Comparison of ENCODE assay signal across 1 cellular context in the genomic region with DNA sequence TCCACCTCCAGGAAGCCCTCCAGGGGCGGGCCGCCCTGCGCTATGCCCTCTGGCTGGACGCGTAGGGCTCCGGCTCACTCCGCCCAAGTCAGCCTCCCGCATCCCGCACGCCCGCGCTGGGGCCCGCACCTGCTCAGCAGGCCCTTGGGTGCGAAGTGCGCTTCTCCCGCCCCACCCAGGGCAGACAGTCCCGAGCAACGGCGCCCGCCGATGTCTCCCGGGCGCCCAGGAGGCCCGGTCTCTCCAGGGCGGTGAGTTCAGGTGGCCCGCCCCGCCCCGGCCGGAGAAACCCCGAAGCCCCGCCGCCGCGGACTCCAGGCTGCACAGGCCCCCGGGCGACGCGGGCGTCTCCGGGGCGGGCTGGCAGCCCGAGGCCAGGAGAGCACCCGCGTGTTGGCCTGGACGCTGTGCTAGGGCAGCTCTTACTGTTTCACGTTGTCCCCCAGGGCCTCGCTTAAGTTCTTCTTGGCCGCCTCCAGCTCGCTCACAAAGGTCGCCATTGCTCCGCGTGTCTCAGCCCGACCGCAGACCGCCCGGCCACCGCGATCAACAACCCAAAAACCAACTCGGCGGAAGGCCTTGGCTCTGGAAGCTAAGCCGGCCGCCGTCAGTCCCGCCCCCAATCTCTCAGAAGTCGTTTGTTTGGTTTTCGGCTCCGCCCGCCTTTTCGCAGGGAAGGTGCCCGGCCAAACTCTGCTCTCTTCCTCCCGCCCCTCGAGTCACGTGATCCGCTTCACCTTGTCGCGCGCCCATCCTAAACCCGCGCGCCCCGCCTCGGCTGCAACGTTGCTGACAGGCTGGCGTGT.
A peak's percentile ranks its signal among the peaks of the same experiment; 100 is the strongest.
TF ChIP-seq lines count a peak whose summit lies in the region.

A gene with protein sequence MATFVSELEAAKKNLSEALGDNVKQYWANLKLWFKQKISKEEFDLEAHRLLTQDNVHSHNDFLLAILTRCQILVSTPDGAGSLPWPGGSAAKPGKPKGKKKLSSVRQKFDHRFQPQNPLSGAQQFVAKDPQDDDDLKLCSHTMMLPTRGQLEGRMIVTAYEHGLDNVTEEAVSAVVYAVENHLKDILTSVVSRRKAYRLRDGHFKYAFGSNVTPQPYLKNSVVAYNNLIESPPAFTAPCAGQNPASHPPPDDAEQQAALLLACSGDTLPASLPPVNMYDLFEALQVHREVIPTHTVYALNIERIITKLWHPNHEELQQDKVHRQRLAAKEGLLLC (minus strand): TSS at position 531 of the 806 bp plus-strand sequence. CDS start 31 bp downstream, at position 500.

TF ChIP-seq in HepG2, 621 proteins besides CTCF, POLR2A, EP300 and RAD21 (continued from another document and continues in another):
- peak; percentile 75 for TF ChIP-seq ZNF614 (CRISPR knock-in tag; IDR thresholded peaks at IDR 0.05; ENCODE audit: borderline replicate concordance)
- peak; percentile 52; the same call in 1 of the 2 replicates for TF ChIP-seq ELF1 (CRISPR knock-in tag; IDR thresholded peaks at IDR 0.05)
- TF ChIP-seq, protein P1, sequence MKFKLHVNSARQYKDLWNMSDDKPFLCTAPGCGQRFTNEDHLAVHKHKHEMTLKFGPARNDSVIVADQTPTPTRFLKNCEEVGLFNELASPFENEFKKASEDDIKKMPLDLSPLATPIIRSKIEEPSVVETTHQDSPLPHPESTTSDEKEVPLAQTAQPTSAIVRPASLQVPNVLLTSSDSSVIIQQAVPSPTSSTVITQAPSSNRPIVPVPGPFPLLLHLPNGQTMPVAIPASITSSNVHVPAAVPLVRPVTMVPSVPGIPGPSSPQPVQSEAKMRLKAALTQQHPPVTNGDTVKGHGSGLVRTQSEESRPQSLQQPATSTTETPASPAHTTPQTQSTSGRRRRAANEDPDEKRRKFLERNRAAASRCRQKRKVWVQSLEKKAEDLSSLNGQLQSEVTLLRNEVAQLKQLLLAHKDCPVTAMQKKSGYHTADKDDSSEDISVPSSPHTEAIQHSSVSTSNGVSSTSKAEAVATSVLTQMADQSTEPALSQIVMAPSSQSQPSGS (CRISPR knock-in tag; IDR thresholded peaks at IDR 0.05) = peak; percentile 69; the same call in 1 of the 2 replicates
- TF ChIP-seq, protein P2, sequence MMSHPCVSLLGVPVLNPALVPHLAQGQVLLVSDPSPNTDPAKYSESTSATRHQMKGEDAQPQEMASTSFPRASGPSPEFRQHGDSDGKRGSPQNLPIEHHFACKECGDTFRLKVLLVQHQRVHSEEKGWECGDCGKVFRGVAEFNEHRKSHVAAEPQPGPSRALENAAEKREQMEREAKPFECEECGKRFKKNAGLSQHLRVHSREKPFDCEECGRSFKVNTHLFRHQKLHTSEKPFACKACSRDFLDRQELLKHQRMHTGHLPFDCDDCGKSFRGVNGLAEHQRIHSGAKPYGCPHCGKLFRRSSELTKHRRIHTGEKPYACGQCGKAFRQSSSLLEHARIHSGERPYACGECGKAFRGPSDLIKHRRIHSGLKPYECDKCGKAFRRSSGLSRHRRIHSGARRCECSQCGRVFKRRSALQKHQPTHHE (CRISPR knock-in tag; IDR thresholded peaks at IDR 0.05; ENCODE audit: borderline replicate concordance) = 0 out of 2 replicates have a peak, but pooled peaks have one; percentile 33
- no peak for TF ChIP-seq ZKSCAN5 (CRISPR knock-in tag; IDR thresholded peaks at IDR 0.05)
- TF ChIP-seq MEIS1 (CRISPR knock-in tag; IDR thresholded peaks at IDR 0.05; ENCODE audit: borderline replicate concordance) = peak; percentile 58; the same call in 1 of the 2 replicates
- TF ChIP-seq ARNTL (CRISPR knock-in tag; IDR thresholded peaks at IDR 0.05) = 0 out of 2 replicates have a peak, but pooled peaks have one; percentile 29
- TF ChIP-seq FLYWCH1 (CRISPR knock-in tag; IDR thresholded peaks at IDR 0.05) = no peak
- TF ChIP-seq MAZ (IDR thresholded peaks at IDR 0.05; ENCODE audit: borderline replicate concordance, low read depth, low read length) = peak; percentile 97
- peak; percentile 94 for TF ChIP-seq MAZ (CRISPR knock-in tag; IDR thresholded peaks at IDR 0.05; ENCODE audit: low read depth)
- TF ChIP-seq KDM3A (CRISPR knock-in tag; IDR thresholded peaks at IDR 0.05; ENCODE audit: low read depth) = peak; percentile 63; the same call in 1 of the 2 replicates
- TF ChIP-seq, protein P3, sequence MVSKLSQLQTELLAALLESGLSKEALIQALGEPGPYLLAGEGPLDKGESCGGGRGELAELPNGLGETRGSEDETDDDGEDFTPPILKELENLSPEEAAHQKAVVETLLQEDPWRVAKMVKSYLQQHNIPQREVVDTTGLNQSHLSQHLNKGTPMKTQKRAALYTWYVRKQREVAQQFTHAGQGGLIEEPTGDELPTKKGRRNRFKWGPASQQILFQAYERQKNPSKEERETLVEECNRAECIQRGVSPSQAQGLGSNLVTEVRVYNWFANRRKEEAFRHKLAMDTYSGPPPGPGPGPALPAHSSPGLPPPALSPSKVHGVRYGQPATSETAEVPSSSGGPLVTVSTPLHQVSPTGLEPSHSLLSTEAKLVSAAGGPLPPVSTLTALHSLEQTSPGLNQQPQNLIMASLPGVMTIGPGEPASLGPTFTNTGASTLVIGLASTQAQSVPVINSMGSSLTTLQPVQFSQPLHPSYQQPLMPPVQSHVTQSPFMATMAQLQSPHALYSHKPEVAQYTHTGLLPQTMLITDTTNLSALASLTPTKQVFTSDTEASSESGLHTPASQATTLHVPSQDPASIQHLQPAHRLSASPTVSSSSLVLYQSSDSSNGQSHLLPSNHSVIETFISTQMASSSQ (IDR thresholded peaks at IDR 0.05; ENCODE audit: low read depth) = 0 out of 2 replicates have a peak, but pooled peaks have one; percentile 22
- TF ChIP-seq, protein P3 (CRISPR knock-in tag; IDR thresholded peaks at IDR 0.05; ENCODE audit: borderline replicate concordance) = no peak; the same call in 1 of the 2 replicates
- TF ChIP-seq SMAD3 (CRISPR knock-in tag; IDR thresholded peaks at IDR 0.05) = peak; percentile 83; the same call in 1 of the 2 replicates
- peak; percentile 99 for TF ChIP-seq RAD51 (IDR thresholded peaks at IDR 0.05; ENCODE audit: borderline replicate concordance)
- TF ChIP-seq ZNF577 (CRISPR knock-in tag; IDR thresholded peaks at IDR 0.05; ENCODE audit: borderline replicate concordance, low read depth) = no peak
- TF ChIP-seq GTF2F1 (IDR thresholded peaks at IDR 0.05; ENCODE audit: low read length) = peak; percentile 93
- TF ChIP-seq SCMH1 (CRISPR knock-in tag; IDR thresholded peaks at IDR 0.05; ENCODE audit: borderline replicate concordance) = no peak
- TF ChIP-seq, protein P4, sequence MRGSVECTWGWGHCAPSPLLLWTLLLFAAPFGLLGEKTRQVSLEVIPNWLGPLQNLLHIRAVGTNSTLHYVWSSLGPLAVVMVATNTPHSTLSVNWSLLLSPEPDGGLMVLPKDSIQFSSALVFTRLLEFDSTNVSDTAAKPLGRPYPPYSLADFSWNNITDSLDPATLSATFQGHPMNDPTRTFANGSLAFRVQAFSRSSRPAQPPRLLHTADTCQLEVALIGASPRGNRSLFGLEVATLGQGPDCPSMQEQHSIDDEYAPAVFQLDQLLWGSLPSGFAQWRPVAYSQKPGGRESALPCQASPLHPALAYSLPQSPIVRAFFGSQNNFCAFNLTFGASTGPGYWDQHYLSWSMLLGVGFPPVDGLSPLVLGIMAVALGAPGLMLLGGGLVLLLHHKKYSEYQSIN (CRISPR knock-in tag; IDR thresholded peaks at IDR 0.05; ENCODE audit: borderline replicate concordance) = no peak
- TF ChIP-seq ZNF44 (CRISPR knock-in tag; IDR thresholded peaks at IDR 0.05) = 0 out of 2 replicates have a peak, but pooled peaks have one; percentile 59
- 0 out of 2 replicates have a peak, but pooled peaks have one; percentile 55 for TF ChIP-seq ZNF713 (CRISPR knock-in tag; IDR thresholded peaks at IDR 0.05)
- TF ChIP-seq ZNF569 (CRISPR knock-in tag; IDR thresholded peaks at IDR 0.05; ENCODE audit: borderline replicate concordance) = no peak
- peak; percentile 71; the same call in 1 of the 2 replicates for TF ChIP-seq ARNT2 (CRISPR knock-in tag; IDR thresholded peaks at IDR 0.05; ENCODE audit: low read depth)
- TF ChIP-seq ZNF841 (CRISPR knock-in tag; IDR thresholded peaks at IDR 0.05; ENCODE audit: borderline replicate concordance) = no peak
- no peak for TF ChIP-seq SP1 (IDR thresholded peaks at IDR 0.05)
- peak; percentile 65; the same call in 1 of the 2 replicates for TF ChIP-seq SP1 (CRISPR knock-in tag; IDR thresholded peaks at IDR 0.05)
- peak; percentile 94 for TF ChIP-seq SP5 (CRISPR knock-in tag; IDR thresholded peaks at IDR 0.05; ENCODE audit: borderline replicate concordance, low read depth)
- no peak for TF ChIP-seq AHR (CRISPR knock-in tag; IDR thresholded peaks at IDR 0.05)
- TF ChIP-seq, protein P5, sequence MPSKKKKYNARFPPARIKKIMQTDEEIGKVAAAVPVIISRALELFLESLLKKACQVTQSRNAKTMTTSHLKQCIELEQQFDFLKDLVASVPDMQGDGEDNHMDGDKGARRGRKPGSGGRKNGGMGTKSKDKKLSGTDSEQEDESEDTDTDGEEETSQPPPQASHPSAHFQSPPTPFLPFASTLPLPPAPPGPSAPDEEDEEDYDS (CRISPR knock-in tag; IDR thresholded peaks at IDR 0.05) = peak; percentile 56
- TF ChIP-seq FOXP1 (IDR thresholded peaks at IDR 0.05) = no peak
- peak; percentile 29; the same call in 1 of the 2 replicates for TF ChIP-seq FOXP1 (CRISPR knock-in tag; IDR thresholded peaks at IDR 0.05)
- TF ChIP-seq, protein P6, sequence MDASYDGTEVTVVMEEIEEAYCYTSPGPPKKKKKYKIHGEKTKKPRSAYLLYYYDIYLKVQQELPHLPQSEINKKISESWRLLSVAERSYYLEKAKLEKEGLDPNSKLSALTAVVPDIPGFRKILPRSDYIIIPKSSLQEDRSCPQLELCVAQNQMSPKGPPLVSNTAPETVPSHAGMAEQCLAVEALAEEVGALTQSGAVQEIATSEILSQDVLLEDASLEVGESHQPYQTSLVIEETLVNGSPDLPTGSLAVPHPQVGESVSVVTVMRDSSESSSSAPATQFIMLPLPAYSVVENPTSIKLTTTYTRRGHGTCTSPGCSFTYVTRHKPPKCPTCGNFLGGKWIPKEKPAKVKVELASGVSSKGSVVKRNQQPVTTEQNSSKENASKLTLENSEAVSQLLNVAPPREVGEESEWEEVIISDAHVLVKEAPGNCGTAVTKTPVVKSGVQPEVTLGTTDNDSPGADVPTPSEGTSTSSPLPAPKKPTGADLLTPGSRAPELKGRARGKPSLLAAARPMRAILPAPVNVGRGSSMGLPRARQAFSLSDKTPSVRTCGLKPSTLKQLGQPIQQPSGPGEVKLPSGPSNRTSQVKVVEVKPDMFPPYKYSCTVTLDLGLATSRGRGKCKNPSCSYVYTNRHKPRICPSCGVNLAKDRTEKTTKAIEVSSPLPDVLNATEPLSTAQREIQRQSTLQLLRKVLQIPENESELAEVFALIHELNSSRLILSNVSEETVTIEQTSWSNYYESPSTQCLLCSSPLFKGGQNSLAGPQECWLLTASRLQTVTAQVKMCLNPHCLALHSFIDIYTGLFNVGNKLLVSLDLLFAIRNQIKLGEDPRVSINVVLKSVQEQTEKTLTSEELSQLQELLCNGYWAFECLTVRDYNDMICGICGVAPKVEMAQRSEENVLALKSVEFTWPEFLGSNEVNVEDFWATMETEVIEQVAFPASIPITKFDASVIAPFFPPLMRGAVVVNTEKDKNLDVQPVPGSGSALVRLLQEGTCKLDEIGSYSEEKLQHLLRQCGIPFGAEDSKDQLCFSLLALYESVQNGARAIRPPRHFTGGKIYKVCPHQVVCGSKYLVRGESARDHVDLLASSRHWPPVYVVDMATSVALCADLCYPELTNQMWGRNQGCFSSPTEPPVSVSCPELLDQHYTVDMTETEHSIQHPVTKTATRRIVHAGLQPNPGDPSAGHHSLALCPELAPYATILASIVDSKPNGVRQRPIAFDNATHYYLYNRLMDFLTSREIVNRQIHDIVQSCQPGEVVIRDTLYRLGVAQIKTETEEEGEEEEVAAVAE (CRISPR knock-in tag; IDR thresholded peaks at IDR 0.05; ENCODE audit: borderline replicate concordance) = no peak
- no peak for TF ChIP-seq NR2F6 (IDR thresholded peaks at IDR 0.05)
- peak; percentile 54; the same call in 1 of the 2 replicates for TF ChIP-seq NR2F6 (CRISPR knock-in tag; IDR thresholded peaks at IDR 0.05)
- TF ChIP-seq WIZ (CRISPR knock-in tag; IDR thresholded peaks at IDR 0.05) = no peak
- TF ChIP-seq, protein P7, sequence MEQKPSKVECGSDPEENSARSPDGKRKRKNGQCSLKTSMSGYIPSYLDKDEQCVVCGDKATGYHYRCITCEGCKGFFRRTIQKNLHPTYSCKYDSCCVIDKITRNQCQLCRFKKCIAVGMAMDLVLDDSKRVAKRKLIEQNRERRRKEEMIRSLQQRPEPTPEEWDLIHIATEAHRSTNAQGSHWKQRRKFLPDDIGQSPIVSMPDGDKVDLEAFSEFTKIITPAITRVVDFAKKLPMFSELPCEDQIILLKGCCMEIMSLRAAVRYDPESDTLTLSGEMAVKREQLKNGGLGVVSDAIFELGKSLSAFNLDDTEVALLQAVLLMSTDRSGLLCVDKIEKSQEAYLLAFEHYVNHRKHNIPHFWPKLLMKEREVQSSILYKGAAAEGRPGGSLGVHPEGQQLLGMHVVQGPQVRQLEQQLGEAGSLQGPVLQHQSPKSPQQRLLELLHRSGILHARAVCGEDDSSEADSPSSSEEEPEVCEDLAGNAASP (CRISPR knock-in tag; IDR thresholded peaks at IDR 0.05; ENCODE audit: borderline replicate concordance) = peak; percentile 55; the same call in 1 of the 2 replicates
- TF ChIP-seq, protein P8, sequence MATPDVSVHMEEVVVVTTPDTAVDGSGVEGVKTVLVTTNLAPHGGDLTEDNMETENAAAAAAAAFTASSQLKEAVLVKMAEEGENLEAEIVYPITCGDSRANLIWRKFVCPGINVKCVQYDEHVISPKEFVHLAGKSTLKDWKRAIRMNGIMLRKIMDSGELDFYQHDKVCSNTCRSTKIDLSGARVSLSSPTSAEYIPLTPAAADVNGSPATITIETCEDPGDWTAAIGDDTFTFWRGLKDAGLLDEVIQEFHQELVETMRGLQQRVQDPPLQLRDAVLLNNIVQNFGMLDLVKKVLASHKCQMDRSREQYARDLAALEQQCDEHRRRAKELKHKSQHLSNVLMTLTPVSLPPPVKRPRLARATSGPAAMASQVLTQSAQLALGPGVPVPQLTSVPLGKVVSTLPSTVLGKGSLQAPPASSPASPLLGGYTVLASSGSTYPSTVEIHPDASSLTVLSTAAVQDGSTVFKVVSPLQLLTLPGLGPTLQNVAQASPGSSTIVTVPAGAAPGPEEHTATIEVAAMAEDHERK (CRISPR knock-in tag; IDR thresholded peaks at IDR 0.05; ENCODE audit: low read depth) = no peak
- peak; percentile 62 for TF ChIP-seq RXRA (CRISPR knock-in tag; IDR thresholded peaks at IDR 0.05)
- peak; percentile 80; the same call in 1 of the 2 replicates for TF ChIP-seq HNRNPUL1 (IDR thresholded peaks at IDR 0.05; ENCODE audit: low read depth, low read length)
- TF ChIP-seq ZNF605 (CRISPR knock-in tag; IDR thresholded peaks at IDR 0.05) = peak; percentile 64
